In the genomic region with DNA sequence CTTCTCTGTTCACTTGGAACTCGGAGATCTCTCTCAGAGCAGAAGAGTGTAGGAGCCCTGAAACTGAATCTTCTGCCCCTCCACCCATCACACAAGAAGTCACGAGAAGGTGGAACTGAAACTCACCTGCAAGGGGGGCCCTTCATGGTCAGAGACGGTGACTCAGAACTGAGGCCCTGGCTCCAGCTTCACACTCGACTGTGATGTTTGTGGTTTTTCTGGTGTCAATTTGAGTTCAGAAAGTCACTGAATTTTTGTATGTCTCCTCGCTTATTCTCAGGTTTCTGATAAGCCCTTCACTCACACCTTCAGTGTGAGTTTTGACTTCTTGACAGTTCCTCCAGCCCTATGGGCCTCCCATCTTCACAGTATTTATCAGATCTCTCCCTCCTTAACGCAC, we compare ENCODE assay signal across 9 cellular contexts.
A peak's percentile ranks its signal among the peaks of the same experiment; 100 is the strongest.
DNase-seq lines count a peak whose midpoint lies in the region; ATAC-seq lines count a peak whose summit lies in the region.
"Had no signal": no experiment of that assay in that cellular context is flagged by ENCODE, and none has a peak within 500 bp of the region (broad histone marks: within the 10 kb centered on the region; RNA-seq: fewer than 3 reads in every experiment).

No MANE protein-coding gene starts in this region.

- ATAC-seq in HG02852 (IDR thresholded peaks at IDR 0.05; ENCODE audit: unreplicated experiment) = peak; percentile 92

- DNase-seq in activated CD4-positive, alpha-beta T cell treated with anti-CD3 and anti-CD28 coated beads, Interleukin-2, amount 50 U/mL, for 48 hours = peak; percentile 32 to 51
- DNase-seq in activated CD4-positive, alpha-beta T cell treated with anti-CD3 and anti-CD28 coated beads for 1 hour = no peak
- DNase-seq in NOMO-1 treated with DMSO at 0.1 percent for 48 hours (lab: John Stamatoyannopoulos, UW; ENCODE audit: unreplicated experiment) (peak; percentile 87), HPDE6-E6E7 (ENCODE audit: extremely low spot score) (no peak), UCSD-AML1 (lab: John Stamatoyannopoulos, UW; ENCODE audit: unreplicated experiment) (no peak)
- DNase-seq in stimulated activated CD8-positive, alpha-beta memory T cell treated with anti-CD3 and anti-CD28 coated beads, Interleukin-4, amount 100 ng/mL, for 24 hours (ENCODE audit: low read depth) = peak; percentile 38
- no peak for DNase-seq in activated CD4-positive, CD25-positive, alpha-beta regulatory T cell (lab: John Stamatoyannopoulos, UW)
- DNase-seq: aorta had no signal

Comparison
In these comparisons a context has a peak if more than half of its experiments do, and no peak if none do; other contexts are left out.
1. DNase-seq: peak in activated CD4-positive, alpha-beta T cell treated with anti-CD3 and anti-CD28 coated beads, Interleukin-2, amount 50 U/mL, for 48 hours (2 of 2), NOMO-1 treated with DMSO at 0.1 percent for 48 hours (single experiment) and stimulated activated CD8-positive, alpha-beta memory T cell treated with anti-CD3 and anti-CD28 coated beads, Interleukin-4, amount 100 ng/mL, for 24 hours (single experiment); none in activated CD4-positive, alpha-beta T cell treated with anti-CD3 and anti-CD28 coated beads for 1 hour (single experiment), HPDE6-E6E7 (single experiment), UCSD-AML1 (single experiment) and activated CD4-positive, CD25-positive, alpha-beta regulatory T cell (0 of 4).